ENCODE assay signal across 1 cellular context in the genomic region with DNA sequence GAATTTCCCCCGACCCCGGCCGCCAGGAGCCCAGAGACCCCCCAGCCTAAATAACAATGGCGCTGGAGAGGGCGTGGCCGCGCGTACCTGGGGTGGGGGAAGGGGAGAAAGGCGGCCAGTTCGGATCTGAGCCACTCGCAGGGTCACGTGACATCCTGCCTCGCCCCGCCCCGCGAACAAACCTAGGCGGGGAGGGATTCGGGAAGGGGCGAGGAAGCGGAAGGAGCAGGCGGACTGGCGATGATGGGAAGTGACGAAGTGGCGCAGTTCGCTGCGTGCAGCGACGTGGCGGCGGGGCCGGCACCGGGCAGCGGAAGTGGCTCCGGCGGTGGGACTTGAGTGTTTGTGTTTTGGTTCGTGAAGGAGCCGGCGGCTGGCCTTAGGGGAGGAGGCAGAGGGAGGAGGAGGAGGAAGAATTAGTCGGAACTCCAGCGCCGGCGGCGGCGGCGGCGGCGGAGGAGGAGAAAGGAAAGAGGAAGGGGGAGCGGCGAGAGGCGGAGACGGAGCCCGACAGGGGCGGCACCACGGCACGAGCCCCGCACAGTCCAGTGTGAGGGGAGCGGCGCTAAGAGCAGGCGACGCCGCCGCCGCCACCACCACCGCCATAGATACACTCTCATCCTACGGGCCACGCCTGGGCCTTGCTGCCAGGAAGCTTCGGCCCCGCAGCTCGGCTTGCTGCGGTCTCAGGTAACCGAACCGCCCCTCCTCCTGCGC.
A peak's percentile ranks its signal among the peaks of the same experiment; 100 is the strongest.
TF ChIP-seq lines count a peak whose summit lies in the region.

A gene with protein sequence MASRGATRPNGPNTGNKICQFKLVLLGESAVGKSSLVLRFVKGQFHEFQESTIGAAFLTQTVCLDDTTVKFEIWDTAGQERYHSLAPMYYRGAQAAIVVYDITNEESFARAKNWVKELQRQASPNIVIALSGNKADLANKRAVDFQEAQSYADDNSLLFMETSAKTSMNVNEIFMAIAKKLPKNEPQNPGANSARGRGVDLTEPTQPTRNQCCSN (plus strand): TSS at position 266 of the 717 bp plus-strand sequence. CDS start 3,802 bp downstream, outside the sequence.

TF ChIP-seq in K562, 482 proteins besides CTCF, POLR2A, EP300 and RAD21 (continued from another document and continues in another):
- TF ChIP-seq, protein P1, sequence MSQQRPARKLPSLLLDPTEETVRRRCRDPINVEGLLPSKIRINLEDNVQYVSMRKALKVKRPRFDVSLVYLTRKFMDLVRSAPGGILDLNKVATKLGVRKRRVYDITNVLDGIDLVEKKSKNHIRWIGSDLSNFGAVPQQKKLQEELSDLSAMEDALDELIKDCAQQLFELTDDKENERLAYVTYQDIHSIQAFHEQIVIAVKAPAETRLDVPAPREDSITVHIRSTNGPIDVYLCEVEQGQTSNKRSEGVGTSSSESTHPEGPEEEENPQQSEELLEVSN (IDR thresholded peaks at IDR 0.05; ENCODE audit: borderline replicate concordance in 1 of 2, extremely low read depth in 1 of 2, insufficient read depth in 1 of 2, insufficient read length in 1 of 2, low read depth in 1 of 2, low read length in 1 of 2, poor library complexity in 1 of 2, severe bottlenecking in 1 of 2): peak in 1 of 2 experiments; percentile 70
- no peak for TF ChIP-seq SMARCE1 (IDR thresholded peaks at IDR 0.05)
- TF ChIP-seq RFX5 (IDR thresholded peaks at IDR 0.05; ENCODE audit: low read depth, low read length): no peak
- TF ChIP-seq RUNX1 (IDR thresholded peaks at IDR 0.05; ENCODE audit: low read depth): no peak
- TF ChIP-seq, protein P2, sequence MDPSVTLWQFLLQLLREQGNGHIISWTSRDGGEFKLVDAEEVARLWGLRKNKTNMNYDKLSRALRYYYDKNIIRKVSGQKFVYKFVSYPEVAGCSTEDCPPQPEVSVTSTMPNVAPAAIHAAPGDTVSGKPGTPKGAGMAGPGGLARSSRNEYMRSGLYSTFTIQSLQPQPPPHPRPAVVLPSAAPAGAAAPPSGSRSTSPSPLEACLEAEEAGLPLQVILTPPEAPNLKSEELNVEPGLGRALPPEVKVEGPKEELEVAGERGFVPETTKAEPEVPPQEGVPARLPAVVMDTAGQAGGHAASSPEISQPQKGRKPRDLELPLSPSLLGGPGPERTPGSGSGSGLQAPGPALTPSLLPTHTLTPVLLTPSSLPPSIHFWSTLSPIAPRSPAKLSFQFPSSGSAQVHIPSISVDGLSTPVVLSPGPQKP (CRISPR knock-in tag; IDR thresholded peaks at IDR 0.05): no peak
- TF ChIP-seq, protein P3, sequence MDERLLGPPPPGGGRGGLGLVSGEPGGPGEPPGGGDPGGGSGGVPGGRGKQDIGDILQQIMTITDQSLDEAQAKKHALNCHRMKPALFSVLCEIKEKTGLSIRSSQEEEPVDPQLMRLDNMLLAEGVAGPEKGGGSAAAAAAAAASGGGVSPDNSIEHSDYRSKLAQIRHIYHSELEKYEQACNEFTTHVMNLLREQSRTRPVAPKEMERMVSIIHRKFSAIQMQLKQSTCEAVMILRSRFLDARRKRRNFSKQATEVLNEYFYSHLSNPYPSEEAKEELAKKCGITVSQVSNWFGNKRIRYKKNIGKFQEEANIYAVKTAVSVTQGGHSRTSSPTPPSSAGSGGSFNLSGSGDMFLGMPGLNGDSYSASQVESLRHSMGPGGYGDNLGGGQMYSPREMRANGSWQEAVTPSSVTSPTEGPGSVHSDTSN (CRISPR knock-in tag; IDR thresholded peaks at IDR 0.05; ENCODE audit: low read depth): no peak
- TF ChIP-seq, protein P3 (tag; conservative IDR thresholded peaks at IDR 0.05; ENCODE audit: low read depth): no peak
- TF ChIP-seq CREM (IDR thresholded peaks at IDR 0.05; ENCODE audit: low read depth): peak; percentile 98
- TF ChIP-seq, protein P4, sequence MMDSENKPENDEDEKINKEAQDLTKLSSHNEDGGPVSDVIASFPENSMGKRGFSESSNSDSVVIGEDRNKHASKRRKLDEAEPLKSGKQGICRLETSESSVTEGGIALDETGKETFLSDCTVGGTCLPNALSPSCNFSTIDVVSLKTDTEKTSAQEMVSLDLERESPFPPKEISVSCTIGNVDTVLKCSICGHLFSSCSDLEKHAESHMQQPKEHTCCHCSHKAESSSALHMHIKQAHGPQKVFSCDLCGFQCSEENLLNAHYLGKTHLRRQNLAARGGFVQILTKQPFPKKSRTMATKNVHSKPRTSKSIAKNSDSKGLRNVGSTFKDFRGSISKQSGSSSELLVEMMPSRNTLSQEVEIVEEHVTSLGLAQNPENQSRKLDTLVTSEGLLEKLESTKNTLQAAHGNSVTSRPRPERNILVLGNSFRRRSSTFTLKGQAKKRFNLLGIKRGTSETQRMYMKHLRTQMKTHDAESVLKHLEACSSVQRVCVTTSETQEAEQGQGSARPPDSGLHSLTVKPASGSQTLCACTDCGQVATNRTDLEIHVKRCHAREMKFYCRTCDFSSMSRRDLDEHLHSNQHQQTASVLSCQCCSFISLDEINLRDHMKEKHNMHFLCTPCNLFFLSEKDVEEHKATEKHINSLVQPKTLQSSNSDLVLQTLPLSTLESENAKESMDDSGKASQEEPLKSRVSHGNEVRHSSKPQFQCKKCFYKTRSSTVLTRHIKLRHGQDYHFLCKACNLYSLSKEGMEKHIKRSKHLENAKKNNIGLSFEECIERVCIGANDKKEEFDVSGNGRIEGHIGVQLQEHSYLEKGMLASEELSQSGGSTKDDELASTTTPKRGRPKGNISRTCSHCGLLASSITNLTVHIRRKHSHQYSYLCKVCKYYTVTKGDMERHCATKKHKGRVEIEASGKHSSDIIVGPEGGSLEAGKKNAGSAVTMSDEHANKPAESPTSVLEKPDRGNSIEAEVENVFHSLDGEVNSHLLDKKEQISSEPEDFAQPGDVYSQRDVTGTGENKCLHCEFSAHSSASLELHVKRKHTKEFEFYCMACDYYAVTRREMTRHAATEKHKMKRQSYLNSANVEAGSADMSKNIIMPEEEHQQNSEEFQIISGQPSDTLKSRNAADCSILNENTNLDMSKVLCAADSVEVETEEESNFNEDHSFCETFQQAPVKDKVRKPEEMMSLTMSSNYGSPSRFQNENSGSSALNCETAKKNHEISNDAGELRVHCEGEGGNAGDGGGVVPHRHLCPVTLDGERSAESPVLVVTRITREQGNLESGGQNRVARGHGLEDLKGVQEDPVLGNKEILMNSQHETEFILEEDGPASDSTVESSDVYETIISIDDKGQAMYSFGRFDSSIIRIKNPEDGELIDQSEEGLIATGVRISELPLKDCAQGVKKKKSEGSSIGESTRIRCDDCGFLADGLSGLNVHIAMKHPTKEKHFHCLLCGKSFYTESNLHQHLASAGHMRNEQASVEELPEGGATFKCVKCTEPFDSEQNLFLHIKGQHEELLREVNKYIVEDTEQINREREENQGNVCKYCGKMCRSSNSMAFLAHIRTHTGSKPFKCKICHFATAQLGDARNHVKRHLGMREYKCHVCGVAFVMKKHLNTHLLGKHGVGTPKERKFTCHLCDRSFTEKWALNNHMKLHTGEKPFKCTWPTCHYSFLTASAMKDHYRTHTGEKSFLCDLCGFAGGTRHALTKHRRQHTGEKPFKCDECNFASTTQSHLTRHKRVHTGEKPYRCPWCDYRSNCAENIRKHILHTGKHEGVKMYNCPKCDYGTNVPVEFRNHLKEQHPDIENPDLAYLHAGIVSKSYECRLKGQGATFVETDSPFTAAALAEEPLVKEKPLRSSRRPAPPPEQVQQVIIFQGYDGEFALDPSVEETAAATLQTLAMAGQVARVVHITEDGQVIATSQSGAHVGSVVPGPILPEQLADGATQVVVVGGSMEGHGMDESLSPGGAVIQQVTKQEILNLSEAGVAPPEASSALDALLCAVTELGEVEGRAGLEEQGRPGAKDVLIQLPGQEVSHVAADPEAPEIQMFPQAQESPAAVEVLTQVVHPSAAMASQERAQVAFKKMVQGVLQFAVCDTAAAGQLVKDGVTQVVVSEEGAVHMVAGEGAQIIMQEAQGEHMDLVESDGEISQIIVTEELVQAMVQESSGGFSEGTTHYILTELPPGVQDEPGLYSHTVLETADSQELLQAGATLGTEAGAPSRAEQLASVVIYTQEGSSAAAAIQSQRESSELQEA (IDR thresholded peaks at IDR 0.05; ENCODE audit: low read depth): no peak
- TF ChIP-seq SMAD2 (IDR thresholded peaks at IDR 0.05; ENCODE audit: low read depth, low read length): 0 out of 2 replicates have a peak, but pooled peaks have one; percentile 37
- no peak for TF ChIP-seq ZNF778 (CRISPR knock-in tag; IDR thresholded peaks at IDR 0.05)
- TF ChIP-seq, protein P5, sequence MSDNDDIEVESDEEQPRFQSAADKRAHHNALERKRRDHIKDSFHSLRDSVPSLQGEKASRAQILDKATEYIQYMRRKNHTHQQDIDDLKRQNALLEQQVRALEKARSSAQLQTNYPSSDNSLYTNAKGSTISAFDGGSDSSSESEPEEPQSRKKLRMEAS (CRISPR knock-in tag; IDR thresholded peaks at IDR 0.05): peak; percentile 65
- no peak for TF ChIP-seq NELFE (IDR thresholded peaks at IDR 0.05; ENCODE audit: insufficient read depth, insufficient read length)
- peak; percentile 94 for TF ChIP-seq U2AF1 (optimal IDR thresholded peaks at IDR 0.05; ENCODE audit: low read depth, low read length)
- TF ChIP-seq ZNF717 (CRISPR knock-in tag; IDR thresholded peaks at IDR 0.05): no peak
- TF ChIP-seq ELF2 (CRISPR knock-in tag; IDR thresholded peaks at IDR 0.05): peak; percentile 66
- TF ChIP-seq, protein P6, sequence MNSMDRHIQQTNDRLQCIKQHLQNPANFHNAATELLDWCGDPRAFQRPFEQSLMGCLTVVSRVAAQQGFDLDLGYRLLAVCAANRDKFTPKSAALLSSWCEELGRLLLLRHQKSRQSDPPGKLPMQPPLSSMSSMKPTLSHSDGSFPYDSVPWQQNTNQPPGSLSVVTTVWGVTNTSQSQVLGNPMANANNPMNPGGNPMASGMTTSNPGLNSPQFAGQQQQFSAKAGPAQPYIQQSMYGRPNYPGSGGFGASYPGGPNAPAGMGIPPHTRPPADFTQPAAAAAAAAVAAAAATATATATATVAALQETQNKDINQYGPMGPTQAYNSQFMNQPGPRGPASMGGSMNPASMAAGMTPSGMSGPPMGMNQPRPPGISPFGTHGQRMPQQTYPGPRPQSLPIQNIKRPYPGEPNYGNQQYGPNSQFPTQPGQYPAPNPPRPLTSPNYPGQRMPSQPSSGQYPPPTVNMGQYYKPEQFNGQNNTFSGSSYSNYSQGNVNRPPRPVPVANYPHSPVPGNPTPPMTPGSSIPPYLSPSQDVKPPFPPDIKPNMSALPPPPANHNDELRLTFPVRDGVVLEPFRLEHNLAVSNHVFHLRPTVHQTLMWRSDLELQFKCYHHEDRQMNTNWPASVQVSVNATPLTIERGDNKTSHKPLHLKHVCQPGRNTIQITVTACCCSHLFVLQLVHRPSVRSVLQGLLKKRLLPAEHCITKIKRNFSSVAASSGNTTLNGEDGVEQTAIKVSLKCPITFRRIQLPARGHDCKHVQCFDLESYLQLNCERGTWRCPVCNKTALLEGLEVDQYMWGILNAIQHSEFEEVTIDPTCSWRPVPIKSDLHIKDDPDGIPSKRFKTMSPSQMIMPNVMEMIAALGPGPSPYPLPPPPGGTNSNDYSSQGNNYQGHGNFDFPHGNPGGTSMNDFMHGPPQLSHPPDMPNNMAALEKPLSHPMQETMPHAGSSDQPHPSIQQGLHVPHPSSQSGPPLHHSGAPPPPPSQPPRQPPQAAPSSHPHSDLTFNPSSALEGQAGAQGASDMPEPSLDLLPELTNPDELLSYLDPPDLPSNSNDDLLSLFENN (IDR thresholded peaks at IDR 0.05; ENCODE audit: low read depth in 2 of 2, low read length in 2 of 2): peak in 1 of 2 experiments; percentile 11; a peak in 1 of 4 replicates
- peak; percentile 98 for TF ChIP-seq CBFA2T2 (conservative IDR thresholded peaks at IDR 0.05)
- peak; percentile 71 for TF ChIP-seq NCOR1 (IDR thresholded peaks at IDR 0.05)
- TF ChIP-seq SLC30A9 (CRISPR knock-in tag; IDR thresholded peaks at IDR 0.05): no peak
- no peak for TF ChIP-seq ZNF217 (CRISPR knock-in tag; IDR thresholded peaks at IDR 0.05)
- peak; percentile 96 for TF ChIP-seq KLF6 (CRISPR knock-in tag; IDR thresholded peaks at IDR 0.05; ENCODE audit: borderline replicate concordance)
- TF ChIP-seq ZNF12 (CRISPR knock-in tag; IDR thresholded peaks at IDR 0.05): peak; percentile 22; the same call in 1 of the 2 replicates
- TF ChIP-seq SAFB2 (IDR thresholded peaks at IDR 0.05; ENCODE audit: borderline replicate concordance, low read depth, low read length, severe bottlenecking): no peak
- TF ChIP-seq PTTG1 (tag; IDR thresholded peaks at IDR 0.05; ENCODE audit: low read depth): no peak
- TF ChIP-seq TCF3 (CRISPR knock-in tag; IDR thresholded peaks at IDR 0.05): peak; percentile 23; the same call in 1 of the 2 replicates
- TF ChIP-seq ZEB2 (IDR thresholded peaks at IDR 0.05): peak; percentile 70
- TF ChIP-seq CXXC5 (CRISPR knock-in tag; IDR thresholded peaks at IDR 0.05): peak; percentile 99
- TF ChIP-seq KAT2B (IDR thresholded peaks at IDR 0.05; ENCODE audit: low read depth, low read length): peak; percentile 23
- no peak for TF ChIP-seq FOXJ3 (CRISPR knock-in tag; IDR thresholded peaks at IDR 0.05)
- peak; percentile 100 for TF ChIP-seq RAD51 (IDR thresholded peaks at IDR 0.05; ENCODE audit: borderline replicate concordance, low read depth)
- no peak for TF ChIP-seq ZNF143 (CRISPR knock-in tag; IDR thresholded peaks at IDR 0.05)
- peak; percentile 64; the same call in 1 of the 2 replicates for TF ChIP-seq MTA1 (IDR thresholded peaks at IDR 0.05; ENCODE audit: borderline replicate concordance)
- TF ChIP-seq, protein P7, sequence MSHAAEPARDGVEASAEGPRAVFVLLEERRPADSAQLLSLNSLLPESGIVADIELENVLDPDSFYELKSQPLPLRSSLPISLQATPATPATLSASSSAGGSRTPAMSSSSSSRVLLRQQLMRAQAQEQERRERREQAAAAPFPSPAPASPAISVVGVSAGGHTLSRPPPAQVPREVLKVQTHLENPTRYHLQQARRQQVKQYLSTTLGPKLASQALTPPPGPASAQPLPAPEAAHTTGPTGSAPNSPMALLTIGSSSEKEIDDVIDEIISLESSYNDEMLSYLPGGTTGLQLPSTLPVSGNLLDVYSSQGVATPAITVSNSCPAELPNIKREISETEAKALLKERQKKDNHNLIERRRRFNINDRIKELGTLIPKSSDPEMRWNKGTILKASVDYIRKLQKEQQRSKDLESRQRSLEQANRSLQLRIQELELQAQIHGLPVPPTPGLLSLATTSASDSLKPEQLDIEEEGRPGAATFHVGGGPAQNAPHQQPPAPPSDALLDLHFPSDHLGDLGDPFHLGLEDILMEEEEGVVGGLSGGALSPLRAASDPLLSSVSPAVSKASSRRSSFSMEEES (CRISPR knock-in tag; IDR thresholded peaks at IDR 0.05): peak; percentile 100
- TF ChIP-seq L3MBTL2 (IDR thresholded peaks at IDR 0.05): peak; percentile 65; the same call in 1 of the 2 replicates
- TF ChIP-seq, protein P8, sequence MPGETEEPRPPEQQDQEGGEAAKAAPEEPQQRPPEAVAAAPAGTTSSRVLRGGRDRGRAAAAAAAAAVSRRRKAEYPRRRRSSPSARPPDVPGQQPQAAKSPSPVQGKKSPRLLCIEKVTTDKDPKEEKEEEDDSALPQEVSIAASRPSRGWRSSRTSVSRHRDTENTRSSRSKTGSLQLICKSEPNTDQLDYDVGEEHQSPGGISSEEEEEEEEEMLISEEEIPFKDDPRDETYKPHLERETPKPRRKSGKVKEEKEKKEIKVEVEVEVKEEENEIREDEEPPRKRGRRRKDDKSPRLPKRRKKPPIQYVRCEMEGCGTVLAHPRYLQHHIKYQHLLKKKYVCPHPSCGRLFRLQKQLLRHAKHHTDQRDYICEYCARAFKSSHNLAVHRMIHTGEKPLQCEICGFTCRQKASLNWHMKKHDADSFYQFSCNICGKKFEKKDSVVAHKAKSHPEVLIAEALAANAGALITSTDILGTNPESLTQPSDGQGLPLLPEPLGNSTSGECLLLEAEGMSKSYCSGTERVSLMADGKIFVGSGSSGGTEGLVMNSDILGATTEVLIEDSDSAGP (CRISPR knock-in tag; IDR thresholded peaks at IDR 0.05): no peak
